ENCODE assay signal across 27 cellular contexts in the genomic region with DNA sequence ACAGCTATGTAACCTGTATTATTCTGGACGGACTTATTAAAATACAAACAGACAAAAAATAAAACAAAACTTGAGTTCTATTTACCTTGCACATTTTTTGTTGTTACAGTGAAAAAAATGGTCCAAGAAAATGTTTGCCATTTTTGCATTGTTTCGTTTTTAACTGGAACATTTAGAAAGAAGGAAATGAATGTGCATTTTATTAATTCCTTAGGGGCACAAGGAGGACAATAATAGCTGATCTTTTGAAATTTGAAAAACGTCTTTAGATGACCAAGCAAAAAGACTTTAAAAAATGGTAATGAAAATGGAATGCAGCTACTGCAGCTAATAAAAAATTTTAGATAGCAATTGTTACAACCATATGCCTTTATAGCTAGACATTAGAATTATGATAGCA. TPM values are rescaled to one million over a fixed set of nuclear protein-coding genes. Genes with fewer than 3 reads are reported as not detected.
A peak's percentile ranks its signal among the peaks of the same experiment; 100 is the strongest.
DNase-seq lines count a peak whose midpoint lies in the region; ATAC-seq, FAIRE-seq and TF ChIP-seq lines count a peak whose summit lies in the region.
"Had no signal": no experiment of that assay in that cellular context is flagged by ENCODE, and none has a peak within 500 bp of the region (broad histone marks: within the 10 kb centered on the region; RNA-seq: fewer than 3 reads in every experiment).

No MANE protein-coding gene starts in this region.

- H3K4me1 ChIP-seq in ACC112 (ENCODE audit: control insufficient read depth, insufficient read depth, low read length, unreplicated experiment) (peaks cover 32% of the 10 kb centered on the region), kidney (ENCODE audit: control insufficient read depth in 1 of 2, insufficient read depth in 1 of 2, low read depth in 1 of 2, low read length in 2 of 2) (no peaks in the 10 kb centered on the region)
- H3K4me1 ChIP-seq in CD4-positive, CD25-positive, alpha-beta regulatory T cell (ENCODE audit: control insufficient read depth, insufficient read depth, low read length, poor library complexity, severe bottlenecking) = peaks cover 14% of the 10 kb centered on the region

- H3K9me3 ChIP-seq in CD4-positive, CD25-positive, alpha-beta regulatory T cell (ENCODE audit: control insufficient read depth in 2 of 2, low read length in 2 of 2) = no peaks in the 10 kb centered on the region
- no peaks in the 10 kb centered on the region for H3K9me3 ChIP-seq in kidney (ENCODE audit: control insufficient read depth in 1 of 2, low read length in 2 of 2)
- H3K9me3 ChIP-seq: adrenal gland, transverse colon had no signal

- H3K4me1 Mint-ChIP-seq in CD4-positive, CD25-positive, alpha-beta regulatory T cell = peaks cover 33 to 63% (median 49%) of the 10 kb centered on the region in 4 donors

- no peak overlapping the region for H3K9ac ChIP-seq in kidney (ENCODE audit: low read length in 2 of 2)

- H3K27me3 Mint-ChIP-seq in CD4-positive, CD25-positive, alpha-beta regulatory T cell = no peaks in the 10 kb centered on the region
- H3K27me3 Mint-ChIP-seq: stimulated activated naive CD8-positive, alpha-beta T cell treated with anti-CD3 and anti-CD28 coated beads, Interleukin-15, Interleukin-2, amounts not matched to agents 100 ng/mL and 50 ng/mL, for 24 hours had no signal

- intact Hi-C loops in kidney (cut with DNase I) = no loop called here

- peak overlapping the region; percentile 64 to 71 (median 67) for H3K27ac Mint-ChIP-seq in CD4-positive, CD25-positive, alpha-beta regulatory T cell
- H3K27ac Mint-ChIP-seq: activated T-helper 1 cell treated with anti-CD3 and anti-CD28 coated beads, Interleukin-12 subunit alpha, Interleukin-12 subunit beta, Interleukin-2, Interleukin-4 antibody, amounts not matched to agents 30 ng/mL and 10 ng/mL and 1 ng/mL, durations not matched to agents 14 hours and 24 hours and 36 hours; stimulated activated naive CD8-positive, alpha-beta T cell treated with anti-CD3 and anti-CD28 coated beads, Interleukin-15, Interleukin-2, amounts not matched to agents 100 ng/mL and 50 ng/mL, for 24 hours had no signal

- peak; percentile 73 for FAIRE-seq in kidney (lab: Jason Lieb, UNC)
- FAIRE-seq: bronchial epithelial cell, GM12892 had no signal

- no peak for DNase-seq in CD4-positive, CD25-positive, alpha-beta regulatory T cell
- DNase-seq in kidney = no peak
- DNase-seq in HuH-7.5 (ENCODE audit: low spot score) = no peak
- DNase-seq: activated CD4-positive, CD25-positive, alpha-beta regulatory T cell treated with anti-CD3 and anti-CD28 coated beads, Interleukin-2, amount 50 U/mL, for 72 hours; adrenal gland; Calu3; effector CD8-positive, alpha-beta T cell; HCEC 1CT; head of caudate nucleus; MV-4-11; NCI-H2029; NCI-H446; posterior cingulate gyrus; T1000; transverse colon had no signal

- no peak for TF ChIP-seq CTCF in VCaP (conservative IDR thresholded peaks at IDR 0.05)
- no peak for TF ChIP-seq CTCF in kidney (IDR thresholded peaks at IDR 0.05; ENCODE audit: borderline replicate concordance, extremely low read depth, insufficient read depth)

- H3K9me3 Mint-ChIP-seq in CD4-positive, CD25-positive, alpha-beta regulatory T cell = no peaks in the 10 kb centered on the region
- H3K9me3 Mint-ChIP-seq: activated T-helper 1 cell treated with anti-CD3 and anti-CD28 coated beads, Interleukin-12 subunit alpha, Interleukin-12 subunit beta, Interleukin-2, Interleukin-4 antibody, amounts not matched to agents 30 ng/mL and 10 ng/mL and 1 ng/mL, durations not matched to agents 14 hours and 24 hours and 36 hours; stimulated activated naive CD8-positive, alpha-beta T cell treated with anti-CD3 and anti-CD28 coated beads, Interleukin-15, Interleukin-2, amounts not matched to agents 100 ng/mL and 50 ng/mL, for 24 hours had no signal

- H3K27ac ChIP-seq in ACC112 (ENCODE audit: low read depth, low read length) = peak overlapping the region; percentile 84
- no peak overlapping the region for H3K27ac ChIP-seq in CD4-positive, CD25-positive, alpha-beta regulatory T cell (ENCODE audit: insufficient read depth, low read length, poor library complexity, severe bottlenecking)
- peak overlapping the region; percentile 84 for H3K27ac ChIP-seq in VCaP
- no peak overlapping the region for H3K27ac ChIP-seq in kidney (ENCODE audit: low read depth in 2 of 2, low read length in 2 of 2)
- H3K27ac ChIP-seq: adrenal gland, HL-60 had no signal

- no peak overlapping the region for H3K4me3 Mint-ChIP-seq in CD4-positive, CD25-positive, alpha-beta regulatory T cell
- H3K4me3 Mint-ChIP-seq: activated T-helper 1 cell treated with anti-CD3 and anti-CD28 coated beads, Interleukin-12 subunit alpha, Interleukin-12 subunit beta, Interleukin-2, Interleukin-4 antibody, amounts not matched to agents 30 ng/mL and 10 ng/mL and 1 ng/mL, durations not matched to agents 14 hours and 24 hours and 36 hours; stimulated activated naive CD8-positive, alpha-beta T cell treated with anti-CD3 and anti-CD28 coated beads, Interleukin-15, Interleukin-2, amounts not matched to agents 100 ng/mL and 50 ng/mL, for 24 hours had no signal

- H3K4me3 ChIP-seq in ACC112 (ENCODE audit: low read depth, low read length) (peak overlapping the region; percentile 50), kidney (ENCODE audit: low read length in 2 of 2) (no peak overlapping the region)
- H3K4me3 ChIP-seq in CD4-positive, CD25-positive, alpha-beta regulatory T cell (ENCODE audit: low read depth, low read length) = no peak overlapping the region
- H3K4me3 ChIP-seq: adrenal gland, transverse colon had no signal

- no peak for ATAC-seq in CD4-positive, CD25-positive, alpha-beta regulatory T cell (ENCODE audit: low read depth in 2 of 2)
- no peak for ATAC-seq in GM21447 (IDR thresholded peaks at IDR 0.05; ENCODE audit: unreplicated experiment)
- no peak for ATAC-seq in HG02623 (IDR thresholded peaks at IDR 0.05; ENCODE audit: unreplicated experiment)
- ATAC-seq in HG03045 (IDR thresholded peaks at IDR 0.05; ENCODE audit: unreplicated experiment) = no peak
- ATAC-seq: SK-N-SH treated with all-trans-retinoic acid at 6 μM for 48 hours had no signal

- peaks cover 36% of the 10 kb centered on the region for H3K36me3 ChIP-seq in ACC112 (ENCODE audit: insufficient read depth, low read length)
- peaks cover 58% of the 10 kb centered on the region for H3K36me3 ChIP-seq in CD4-positive, CD25-positive, alpha-beta regulatory T cell (ENCODE audit: control insufficient read depth, insufficient read depth, low read length)
- peaks cover 21 to 30% of the 10 kb centered on the region in 2 donors for H3K36me3 ChIP-seq in kidney (ENCODE audit: control insufficient read depth in 1 of 2, insufficient read depth in 2 of 2, low read length in 2 of 2)

- H2AFZ ChIP-seq in ACC112 (ENCODE audit: low read length, unreplicated experiment) = no peak overlapping the region

- peaks cover 36% of the 10 kb centered on the region for H3K36me3 Mint-ChIP-seq in CD4-positive, CD25-positive, alpha-beta regulatory T cell

- peaks cover 23% of the 10 kb centered on the region for H3K79me2 ChIP-seq in ACC112 (ENCODE audit: control insufficient read depth, insufficient read depth, low read length, unreplicated experiment)

- H3K27me3 ChIP-seq in ACC112 (ENCODE audit: insufficient read depth, low read length) = no peaks in the 10 kb centered on the region
- H3K27me3 ChIP-seq in CD4-positive, CD25-positive, alpha-beta regulatory T cell (ENCODE audit: control insufficient read depth, insufficient read depth, low read length) = no peaks in the 10 kb centered on the region
- H3K27me3 ChIP-seq: adrenal gland, transverse colon had no signal

RNA-seq across cellular contexts. Expression of a gene that starts 17.1 kb away (rescaled TPM):
- total RNA-seq in CD4-positive, CD25-positive, alpha-beta regulatory T cell = not detected
- polyA plus RNA-seq in CD4-positive, CD25-positive, alpha-beta regulatory T cell = under 1 TPM; 0.03 to 0.16 (median 0.06) TPM
- total RNA-seq in kidney = 0.09 TPM
- 0.28 TPM for polyA plus RNA-seq in kidney (ENCODE audit: insufficient read depth, low read depth, low replicate concordance)
- total RNA-seq: activated T-helper 1 cell treated with anti-CD3 and anti-CD28 coated beads, Interleukin-12 subunit alpha, Interleukin-12 subunit beta, Interleukin-2, Interleukin-4 antibody, amounts not matched to agents 30 ng/mL and 10 ng/mL and 1 ng/mL, durations not matched to agents 14 hours and 24 hours and 36 hours; bronchial epithelial cell; Calu3; lung microvascular endothelial cell had no signal

RNA-seq across cellular contexts. Expression of a gene that starts 20.6 kb away (rescaled TPM):
- 117 TPM for total RNA-seq in CD4-positive, CD25-positive, alpha-beta regulatory T cell
- 100 to 1,000 TPM; 527 to 578 (median 534) TPM for polyA plus RNA-seq in CD4-positive, CD25-positive, alpha-beta regulatory T cell
- total RNA-seq in kidney = 138 TPM
- 94.0 TPM for polyA plus RNA-seq in kidney (ENCODE audit: insufficient read depth, low read depth, low replicate concordance)

RNA-seq across cellular contexts. Expression of a gene that starts 25.2 kb away (rescaled TPM):
- 62.9 TPM for total RNA-seq in CD4-positive, CD25-positive, alpha-beta regulatory T cell
- polyA plus RNA-seq in CD4-positive, CD25-positive, alpha-beta regulatory T cell = 10 to 100 TPM; 51.9 to 75.5 (median 61.6) TPM
- total RNA-seq in kidney = 63.1 TPM
- polyA plus RNA-seq in kidney (ENCODE audit: insufficient read depth, low read depth, low replicate concordance) = 35.3 TPM

RNA-seq across cellular contexts. Expression of a gene that starts 53.2 kb away (rescaled TPM):
- 71.3 TPM for total RNA-seq in CD4-positive, CD25-positive, alpha-beta regulatory T cell
- polyA plus RNA-seq in CD4-positive, CD25-positive, alpha-beta regulatory T cell = 10 to 100 TPM; 32.9 to 43.5 (median 35.2) TPM
- 38.8 TPM for total RNA-seq in kidney
- 6.5 TPM for polyA plus RNA-seq in kidney (ENCODE audit: insufficient read depth, low read depth, low replicate concordance)

Comparison
In these comparisons a context has a peak if more than half of its experiments do, and no peak if none do; other contexts are left out.
1. H3K27ac ChIP-seq: peak in ACC112 (single experiment) and VCaP (single experiment); none in CD4-positive, CD25-positive, alpha-beta regulatory T cell (single experiment) and kidney (0 of 2).